17 cellular contexts compared by ENCODE assay signal in the genomic region with DNA sequence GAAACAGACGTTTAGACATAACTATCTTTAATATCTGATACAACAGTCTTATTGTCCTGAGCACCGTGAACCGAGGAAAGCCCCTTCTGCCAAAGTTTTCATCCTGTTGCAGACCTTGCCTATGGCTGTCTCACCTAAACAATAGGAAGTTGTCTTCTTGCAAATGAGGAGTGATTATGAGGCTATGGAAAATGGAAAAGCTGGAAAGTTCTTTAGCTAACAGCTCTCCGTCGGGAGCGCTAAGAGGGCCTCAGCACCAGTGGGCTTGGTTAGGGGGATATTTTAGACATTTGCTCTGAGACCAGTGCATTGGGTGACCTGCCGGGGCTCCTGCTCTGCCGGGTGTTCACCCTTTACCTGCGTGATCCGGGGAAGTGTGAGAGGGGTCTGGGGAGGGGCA. TPM values are rescaled to one million over a fixed set of nuclear protein-coding genes. Genes with fewer than 3 reads are reported as not detected.
DNase-seq lines count a peak whose midpoint lies in the region; ATAC-seq and TF ChIP-seq lines count a peak whose summit lies in the region.
"Had no signal": no experiment of that assay in that cellular context is flagged by ENCODE, and none has a peak within 500 bp of the region (broad histone marks: within the 10 kb centered on the region; RNA-seq: fewer than 3 reads in every experiment).

No MANE protein-coding gene starts in this region.

- intact Hi-C loops in PC-9 (cut with micrococcal nuclease; ENCODE audit: unreplicated experiment), result no loop called here

- peaks cover 48% of the 10 kb centered on the region for H3K4me1 ChIP-seq in PC-9 (replicated peaks; ENCODE audit: insufficient read depth)

- no peak overlapping the region for H3K4me2 ChIP-seq in PC-9

- CTCF ChIA-PET in activated naive CD4-positive, alpha-beta T cell treated with anti-CD3 and anti-CD28 coated beads, Interleukin-2, amount 10 ng/mL, durations not matched to agents 7 days and 5 days (lab: Charles Lee), result interaction anchor here (1.2 to 1.7 kb wide), 2 partner anchors 62 to 80 kb away, joined by 4 to 5 read pairs; no protein-coding TSS in a partner anchor
- CTCF ChIA-PET in PC-9 (lab: Charles Lee), result interaction anchor here (1.6 kb wide), 1 partner anchor 8 kb away, joined by 5 read pairs; no protein-coding TSS in a partner anchor

- H3K27me3 ChIP-seq in PC-9 (ENCODE audit: insufficient read depth, low read depth), result no peaks in the 10 kb centered on the region
- H3K27me3 ChIP-seq: adrenal gland, Peyer's patch, thyroid gland had no signal

- no peaks in the 10 kb centered on the region for H3K27me3 Mint-ChIP-seq in activated naive CD4-positive, alpha-beta T cell treated with anti-CD3 and anti-CD28 coated beads, Interleukin-2, amount 10 ng/mL, durations not matched to agents 7 days and 5 days
- no peaks in the 10 kb centered on the region for H3K27me3 Mint-ChIP-seq in central memory CD8-positive, alpha-beta T cell
- H3K27me3 Mint-ChIP-seq in stimulated activated memory B cell treated with anti-CD40 and anti-IgM and Interleukin-4, amounts not matched to agents 10 μg/mL and 1 μg/mL and 100 μg/mL, for 72 hours, result no peaks in the 10 kb centered on the region

- DNase-seq in activated naive CD4-positive, alpha-beta T cell treated with anti-CD3 and anti-CD28 coated beads, Interleukin-2, amount 10 ng/mL, durations not matched to agents 7 days and 5 days, result no peak
- no peak for DNase-seq in activated naive CD4-positive, alpha-beta T cell treated with anti-CD3 and anti-CD28 coated beads, Interleukin-2, amount 50 U/mL, for 16 hours
- no peak for DNase-seq in PC-9
- DNase-seq in central memory CD8-positive, alpha-beta T cell (ENCODE audit: low spot score in 2 of 2), result no peak
- no peak for DNase-seq in Kasumi-1 (lab: John Stamatoyannopoulos, UW)
- DNase-seq: adrenal gland; DMS79; KBM-7; mucosa of descending colon; NCI-H1417 treated with DMSO at 0.1 percent for 48 hours; NCI-H446; Peyer's patch; stimulated activated CD4-positive, alpha-beta T cell treated with anti-CD3 and anti-CD28 coated beads, Interleukin-15, amount 100 ng/mL, for 24 hours; thyroid gland had no signal

- H3K4me1 Mint-ChIP-seq in activated naive CD4-positive, alpha-beta T cell treated with anti-CD3 and anti-CD28 coated beads, Interleukin-2, amount 10 ng/mL, durations not matched to agents 7 days and 5 days, result peaks cover 84% of the 10 kb centered on the region
- peaks cover 65% of the 10 kb centered on the region for H3K4me1 Mint-ChIP-seq in central memory CD8-positive, alpha-beta T cell
- H3K4me1 Mint-ChIP-seq in stimulated activated memory B cell treated with anti-CD40 and anti-IgM and Interleukin-4, amounts not matched to agents 10 μg/mL and 1 μg/mL and 100 μg/mL, for 72 hours, result peaks cover 87% of the 10 kb centered on the region

- H3K4me3 ChIP-seq in PC-9, result no peak overlapping the region
- H3K4me3 ChIP-seq: adrenal gland, mucosa of descending colon, Peyer's patch, thyroid gland had no signal

- H3K27ac ChIP-seq in PC-9, result peak overlapping the region; percentile 66; the same call in 1 of the 2 replicates
- H3K27ac ChIP-seq: adrenal gland, thyroid gland had no signal

- H3K9me3 Mint-ChIP-seq in activated naive CD4-positive, alpha-beta T cell treated with anti-CD3 and anti-CD28 coated beads, Interleukin-2, amount 10 ng/mL, durations not matched to agents 7 days and 5 days, result no peaks in the 10 kb centered on the region
- no peaks in the 10 kb centered on the region for H3K9me3 Mint-ChIP-seq in central memory CD8-positive, alpha-beta T cell
- H3K9me3 Mint-ChIP-seq in stimulated activated memory B cell treated with anti-CD40 and anti-IgM and Interleukin-4, amounts not matched to agents 10 μg/mL and 1 μg/mL and 100 μg/mL, for 72 hours, result no peaks in the 10 kb centered on the region

- no peaks in the 10 kb centered on the region for H3K79me2 ChIP-seq in PC-9 (ENCODE audit: low read depth)

- peaks cover 31% of the 10 kb centered on the region; the same call in 1 of the 2 replicates for H3F3A ChIP-seq in PC-9 (ENCODE audit: insufficient read depth, low read depth)

- no peaks in the 10 kb centered on the region for H3K9me3 ChIP-seq in PC-9 (ENCODE audit: insufficient read depth, low read depth)
- H3K9me3 ChIP-seq: adrenal gland, mucosa of descending colon, Peyer's patch, thyroid gland had no signal

- H3K27ac Mint-ChIP-seq in activated naive CD4-positive, alpha-beta T cell treated with anti-CD3 and anti-CD28 coated beads, Interleukin-2, amount 10 ng/mL, durations not matched to agents 7 days and 5 days, result peak overlapping the region; percentile 81
- peak overlapping the region; percentile 76 for H3K27ac Mint-ChIP-seq in central memory CD8-positive, alpha-beta T cell (ENCODE audit: low read depth)
- H3K27ac Mint-ChIP-seq in stimulated activated memory B cell treated with anti-CD40 and anti-IgM and Interleukin-4, amounts not matched to agents 10 μg/mL and 1 μg/mL and 100 μg/mL, for 72 hours, result peak overlapping the region; percentile 77

- H3K36me3 Mint-ChIP-seq in activated naive CD4-positive, alpha-beta T cell treated with anti-CD3 and anti-CD28 coated beads, Interleukin-2, amount 10 ng/mL, durations not matched to agents 7 days and 5 days, result peaks cover 45% of the 10 kb centered on the region
- peaks cover 8% of the 10 kb centered on the region for H3K36me3 Mint-ChIP-seq in central memory CD8-positive, alpha-beta T cell (ENCODE audit: insufficient read depth)
- peaks cover 37% of the 10 kb centered on the region for H3K36me3 Mint-ChIP-seq in stimulated activated memory B cell treated with anti-CD40 and anti-IgM and Interleukin-4, amounts not matched to agents 10 μg/mL and 1 μg/mL and 100 μg/mL, for 72 hours

- no peak for TF ChIP-seq CTCF in PC-9 (conservative IDR thresholded peaks at IDR 0.05)

- H2AFZ ChIP-seq in PC-9, result no peak overlapping the region

- POLR2A ChIA-PET in PC-9 (lab: Charles Lee; ENCODE audit: unreplicated experiment), result no interaction called here

- H3K36me3 ChIP-seq in PC-9 (ENCODE audit: low read depth), result no peaks in the 10 kb centered on the region
- H3K36me3 ChIP-seq: adrenal gland, Peyer's patch, thyroid gland had no signal

- no peaks in the 10 kb centered on the region for H3K9me2 ChIP-seq in PC-9 (ENCODE audit: insufficient read depth)

- H3K4me3 Mint-ChIP-seq in activated naive CD4-positive, alpha-beta T cell treated with anti-CD3 and anti-CD28 coated beads, Interleukin-2, amount 10 ng/mL, durations not matched to agents 7 days and 5 days, result no peak overlapping the region
- H3K4me3 Mint-ChIP-seq in central memory CD8-positive, alpha-beta T cell, result no peak overlapping the region
- peak overlapping the region; percentile 58 for H3K4me3 Mint-ChIP-seq in stimulated activated memory B cell treated with anti-CD40 and anti-IgM and Interleukin-4, amounts not matched to agents 10 μg/mL and 1 μg/mL and 100 μg/mL, for 72 hours

- no peaks in the 10 kb centered on the region for H4K20me1 ChIP-seq in PC-9 (ENCODE audit: insufficient read depth)

- no TSS peak for BruUV-seq in PC-9 (replicated peaks; lab: Mats Ljungman, UMichigan)

- no peak for ATAC-seq in central memory CD8-positive, alpha-beta T cell (replicated peaks; ENCODE audit: extremely low read depth, poor library complexity, severe bottlenecking)
- no peak for ATAC-seq in stimulated activated memory B cell treated with anti-CD40 and anti-IgM and Interleukin-4, amounts not matched to agents 10 μg/mL and 1 μg/mL and 100 μg/mL, for 72 hours
- no peak for ATAC-seq in HG03521 (IDR thresholded peaks at IDR 0.05; ENCODE audit: unreplicated experiment)
- ATAC-seq in GM19023 (IDR thresholded peaks at IDR 0.05; ENCODE audit: unreplicated experiment), result no peak
- ATAC-seq: mucosa of descending colon had no signal

RNA-seq across cellular contexts. Expression of gene TMEM131L, which starts 28.4 kb away (rescaled TPM):
- total RNA-seq in PC-9 (2021), result 3.8 and 6.0 TPM in 2 replicates
